ENCODE assay signal across 18 cellular contexts in the genomic region with DNA sequence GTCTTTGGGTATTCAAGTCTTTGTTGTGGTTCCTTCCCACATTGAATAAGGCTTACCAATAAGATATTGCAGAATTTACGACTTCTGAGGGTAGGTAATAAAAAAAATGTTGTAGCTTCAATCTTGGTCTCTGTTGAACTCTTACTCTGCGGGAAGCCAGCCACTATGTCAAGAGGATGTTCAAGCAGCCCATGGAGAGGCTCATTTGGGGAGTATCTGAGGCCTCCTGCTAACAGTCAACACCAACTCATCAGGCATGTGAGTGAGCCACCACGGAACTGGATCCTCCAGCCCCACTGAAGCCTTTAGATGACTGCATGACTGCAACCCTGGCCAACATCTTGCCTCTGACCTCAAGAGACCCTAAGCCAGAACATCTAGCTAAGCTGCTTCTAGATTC. TPM values are rescaled to one million over a fixed set of nuclear protein-coding genes. Genes with fewer than 3 reads are reported as not detected.
A peak's percentile ranks its signal among the peaks of the same experiment; 100 is the strongest.
DNase-seq lines count a peak whose midpoint lies in the region; ATAC-seq, FAIRE-seq and TF ChIP-seq lines count a peak whose summit lies in the region.
"Had no signal": no experiment of that assay in that cellular context is flagged by ENCODE, and none has a peak within 500 bp of the region (broad histone marks: within the 10 kb centered on the region; RNA-seq: fewer than 3 reads in every experiment).

No MANE protein-coding gene starts in this region.

- no peak for DNase-seq in left ventricle myocardium inferior
- no peak for DNase-seq in Right ventricle myocardium superior
- DNase-seq in SK-N-MC (ENCODE audit: low read depth, low spot score), result no peak
- peak; percentile 28 for DNase-seq in iris pigment epithelial cell (ENCODE audit: low read depth)
- no peak for DNase-seq in DMS79 treated with DMSO at 0.1 percent for 48 hours (lab: John Stamatoyannopoulos, UW)
- no peak for DNase-seq in D721Med (ENCODE audit: insufficient read length, low spot score)
- no peak for DNase-seq in T-helper 9 cell
- DNase-seq: activated T-cell treated with anti-CD3 and anti-CD28 coated beads, Interleukin-2, amount 50 U/mL, for 1 hour; amniotic stem cell; Calu3; colonic mucosa; kidney glomerular epithelial cell; NCI-H2107; pancreas; stimulated activated CD4-positive, alpha-beta T cell treated with anti-CD3 and anti-CD28 coated beads, Interleukin-15, amount 100 ng/mL, for 24 hours had no signal

- no peaks in the 10 kb centered on the region for H3K36me3 ChIP-seq in left ventricle myocardium inferior
- no peaks in the 10 kb centered on the region for H3K36me3 ChIP-seq in SK-N-MC (ENCODE audit: insufficient read depth, low read length)
- H3K36me3 ChIP-seq: colonic mucosa, pancreas had no signal

- intact Hi-C loops in left ventricle myocardium inferior (cut with micrococcal nuclease) (loop anchor here (5.0 kb wide), 1 partner anchor 190 kb away; no protein-coding TSS in a partner anchor), Right ventricle myocardium superior (cut with DNase I) (no loop called here)

- H3K4me1 ChIP-seq in left ventricle myocardium inferior, result peaks cover 50% of the 10 kb centered on the region

- H3K27me3 ChIP-seq in left ventricle myocardium inferior (ENCODE audit: low read depth), result no peaks in the 10 kb centered on the region
- H3K27me3 ChIP-seq: colonic mucosa, pancreas had no signal

- H3K27ac ChIP-seq in left ventricle myocardium inferior (replicated peaks) (peak overlapping the region; percentile 53), SK-N-MC (peak overlapping the region; percentile 82)
- H3K27ac ChIP-seq: colonic mucosa, pancreas had no signal

- H3K9ac ChIP-seq in SK-N-MC (ENCODE audit: insufficient read length), result no peak overlapping the region

- H3K4me3 ChIP-seq in left ventricle myocardium inferior (no peak overlapping the region), SK-N-MC (peak overlapping the region; percentile 43)
- H3K4me3 ChIP-seq: colonic mucosa, pancreas had no signal

- ATAC-seq in Right ventricle myocardium superior (ENCODE audit: poor library complexity) (no peak), HG02763 (IDR thresholded peaks at IDR 0.05; ENCODE audit: unreplicated experiment) (no peak)
- ATAC-seq: pancreas, Right ventricle myocardium inferior had no signal

- TF ChIP-seq CTCF in left ventricle myocardium inferior (IDR thresholded peaks at IDR 0.05; ENCODE audit: borderline replicate concordance), result no peak
- no peak for TF ChIP-seq CTCF in D721Med (IDR thresholded peaks at IDR 0.05; ENCODE audit: insufficient read depth, missing control alignments)

- FAIRE-seq in D721Med (lab: Jason Lieb, UNC), result no peak
- FAIRE-seq: HTR-8/SVneo, pancreas had no signal

- H3K9me3 ChIP-seq in left ventricle myocardium inferior (replicated peaks) (no peaks in the 10 kb centered on the region), SK-N-MC (ENCODE audit: low read depth, low read length) (no peaks in the 10 kb centered on the region)
- H3K9me3 ChIP-seq: colonic mucosa, pancreas had no signal

RNA-seq across cellular contexts. Expression of a gene that starts 3.2 kb away (rescaled TPM):
- total RNA-seq in left ventricle myocardium inferior, result 35.9 TPM
- 33.2 TPM for total RNA-seq in Right ventricle myocardium superior
